In the genomic region with DNA sequence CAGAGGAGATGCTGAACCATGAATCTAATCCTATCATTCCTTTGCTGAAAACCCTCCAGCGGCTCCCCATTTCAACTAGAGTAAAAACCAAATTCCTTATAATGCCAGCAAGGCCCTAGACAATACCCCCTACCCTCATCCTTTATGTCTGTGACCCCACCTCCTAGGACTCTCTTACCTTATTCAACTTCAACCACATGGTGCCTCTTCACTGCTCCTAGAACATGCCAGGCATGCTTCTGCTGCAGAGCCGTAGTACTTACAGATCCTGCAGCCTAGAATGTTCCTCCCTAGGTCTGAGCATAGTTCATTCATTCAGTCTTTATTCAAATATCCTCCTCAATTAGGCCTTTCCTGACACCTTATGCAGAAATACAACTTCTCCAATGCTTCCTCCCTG, we compare ENCODE assay signal across 31 cellular contexts. TPM values are rescaled to one million over a fixed set of nuclear protein-coding genes. Genes with fewer than 3 reads are reported as not detected.
DNase-seq lines count a peak whose midpoint lies in the region; ATAC-seq and TF ChIP-seq lines count a peak whose summit lies in the region.
"Had no signal": no experiment of that assay in that cellular context is flagged by ENCODE, and none has a peak within 500 bp of the region (broad histone marks: within the 10 kb centered on the region; RNA-seq: fewer than 3 reads in every experiment).

No MANE protein-coding gene starts in this region.

- TF ChIP-seq CTCF in neural crest cell (conservative IDR thresholded peaks at IDR 0.05) = no peak
- no peak for TF ChIP-seq CTCF in uterus (IDR thresholded peaks at IDR 0.05)

- DNase-seq in stimulated activated naive CD8-positive, alpha-beta T cell treated with anti-CD3 and anti-CD28 coated beads, Interleukin-15, amount 100 ng/mL, for 72 hours = no peak
- no peak for DNase-seq in stimulated activated naive CD8-positive, alpha-beta T cell treated with anti-CD3 and anti-CD28 coated beads, Interleukin-15, Interleukin-2, amounts not matched to agents 100 U/mL and 50 U/mL, for 24 hours
- no peak for DNase-seq in neural crest cell (ENCODE audit: low read depth, low spot score)
- no peak for DNase-seq in uterus
- DNase-seq in substantia nigra (lab: John Stamatoyannopoulos, UW) = no peak
- no peak for DNase-seq in stimulated activated CD4-positive, alpha-beta T cell treated with anti-CD3 and anti-CD28 coated beads, Interleukin-4, amount 100 ng/mL, for 4 hours
- no peak for DNase-seq in Kasumi-1 (lab: John Stamatoyannopoulos, UW)
- DNase-seq: activated CD4-positive, alpha-beta T cell treated with anti-CD3 and anti-CD28 coated beads, Interleukin-2, amount 50 U/mL, for 48 hours; activated CD4-positive, CD25-positive, alpha-beta regulatory T cell; activated naive CD4-positive, alpha-beta T cell treated with anti-CD3 and anti-CD28 coated beads, Interleukin-2, amount 50 U/mL, for 16 hours; AML-193; aorta; CD4-positive, alpha-beta memory T cell; effector memory CD4-positive, alpha-beta T cell; erythroblast; glutamatergic neuron; GOT3; Karpas-422; mammary epithelial cell; NCI-H1417 treated with DMSO at 0.1 percent for 48 hours; NCI-H2081; NCI-H2227 treated with DMSO at 0.1 percent for 48 hours; NCI-H526; right lobe of liver; stimulated activated CD4-positive, alpha-beta T cell treated with anti-CD3 and anti-CD28 coated beads, Interleukin-4, amount 100 ng/mL, for 24 hours; T-helper 1 cell had no signal

- no peaks in the 10 kb centered on the region for H3K4me1 ChIP-seq in uterus

- no peaks in the 10 kb centered on the region for H3K9me3 Mint-ChIP-seq in stimulated activated naive CD8-positive, alpha-beta T cell treated with anti-CD3 and anti-CD28 coated beads, Interleukin-15, amount 100 ng/mL, for 72 hours
- no peaks in the 10 kb centered on the region for H3K9me3 Mint-ChIP-seq in neural crest cell
- H3K9me3 Mint-ChIP-seq: CD4-positive, alpha-beta memory T cell; stimulated activated memory B cell treated with anti-CD40 and anti-IgM and Interleukin-4, amounts not matched to agents 10 μg/mL and 1 μg/mL and 100 μg/mL, for 72 hours had no signal

- H3K27me3 Mint-ChIP-seq in stimulated activated naive CD8-positive, alpha-beta T cell treated with anti-CD3 and anti-CD28 coated beads, Interleukin-15, amount 100 ng/mL, for 72 hours = no peaks in the 10 kb centered on the region
- H3K27me3 Mint-ChIP-seq in neural crest cell (ENCODE audit: low read depth) = no peaks in the 10 kb centered on the region
- H3K27me3 Mint-ChIP-seq: CD4-positive, alpha-beta memory T cell; stimulated activated memory B cell treated with anti-CD40 and anti-IgM and Interleukin-4, amounts not matched to agents 10 μg/mL and 1 μg/mL and 100 μg/mL, for 72 hours had no signal

- H3K27me3 ChIP-seq in uterus = no peaks in the 10 kb centered on the region
- H3K27me3 ChIP-seq: cardiac muscle cell, right lobe of liver, suprapubic skin had no signal

- no peaks in the 10 kb centered on the region for H3K9me3 ChIP-seq in uterus
- H3K9me3 ChIP-seq: right lobe of liver, suprapubic skin had no signal

- peaks cover 3% of the 10 kb centered on the region for H3K36me3 Mint-ChIP-seq in neural crest cell (ENCODE audit: low read depth)

- ATAC-seq in stimulated activated naive CD8-positive, alpha-beta T cell treated with anti-CD3 and anti-CD28 coated beads, Interleukin-15, amount 100 ng/mL, for 72 hours = no peak
- ATAC-seq in stimulated activated naive CD8-positive, alpha-beta T cell treated with anti-CD3 and anti-CD28 coated beads, Interleukin-15, Interleukin-2, amounts not matched to agents 100 U/mL and 50 U/mL, for 24 hours = no peak
- ATAC-seq: right lobe of liver; stimulated activated memory B cell treated with anti-CD40 and anti-IgM and Interleukin-4, amounts not matched to agents 10 μg/mL and 1 μg/mL and 100 μg/mL, for 72 hours had no signal

- H3K4me3 ChIP-seq in uterus = no peak overlapping the region
- H3K4me3 ChIP-seq: cardiac muscle cell, coronary artery, right lobe of liver, suprapubic skin had no signal

- peak overlapping the region; percentile 23 for H3K27ac ChIP-seq in cingulate gyrus (ENCODE audit: low read depth, low read length)
- H3K27ac ChIP-seq in uterus = peak overlapping the region in 1 of 2 donors; percentile 68
- H3K27ac ChIP-seq in substantia nigra (ENCODE audit: low read depth, low read length, poor library complexity, severe bottlenecking) = no peak overlapping the region
- H3K27ac ChIP-seq: cardiac muscle cell, coronary artery, right lobe of liver, suprapubic skin had no signal

- TF ChIP-seq POLR2A in uterus (IDR thresholded peaks at IDR 0.05) = no peak

- H3K27ac Mint-ChIP-seq in stimulated activated naive CD8-positive, alpha-beta T cell treated with anti-CD3 and anti-CD28 coated beads, Interleukin-15, amount 100 ng/mL, for 72 hours = peak overlapping the region; percentile 0
- peak overlapping the region; percentile 3 for H3K27ac Mint-ChIP-seq in neural crest cell (ENCODE audit: unreplicated experiment)
- H3K27ac Mint-ChIP-seq: stimulated activated memory B cell treated with anti-CD40 and anti-IgM and Interleukin-4, amounts not matched to agents 10 μg/mL and 1 μg/mL and 100 μg/mL, for 72 hours had no signal

- intact Hi-C loops in uterus (cut with DNase I; ENCODE audit: low total_unique reads) = no loop called here

- no peak overlapping the region for H3K4me3 Mint-ChIP-seq in stimulated activated naive CD8-positive, alpha-beta T cell treated with anti-CD3 and anti-CD28 coated beads, Interleukin-15, amount 100 ng/mL, for 72 hours
- H3K4me3 Mint-ChIP-seq in neural crest cell = no peak overlapping the region
- H3K4me3 Mint-ChIP-seq: CD4-positive, alpha-beta memory T cell; stimulated activated memory B cell treated with anti-CD40 and anti-IgM and Interleukin-4, amounts not matched to agents 10 μg/mL and 1 μg/mL and 100 μg/mL, for 72 hours had no signal

- peaks cover 33% of the 10 kb centered on the region for H3K4me1 Mint-ChIP-seq in stimulated activated naive CD8-positive, alpha-beta T cell treated with anti-CD3 and anti-CD28 coated beads, Interleukin-15, amount 100 ng/mL, for 72 hours
- H3K4me1 Mint-ChIP-seq in neural crest cell = peaks cover 49% of the 10 kb centered on the region

- no peaks in the 10 kb centered on the region for H3K36me3 ChIP-seq in uterus

RNA-seq across cellular contexts. Expression of a gene that starts 54.9 kb away (rescaled TPM):
- total RNA-seq in neural crest cell = 43.3 and 46.7 TPM in 2 replicates
- 10 to 100 TPM; 32.2 to 68.5 (median 60.0) TPM for total RNA-seq in uterus
